ENCODE assay signal across 20 cellular contexts in genomic region chr11:44033856-44034255, GRCh38. TPM values are rescaled to one million over a fixed set of nuclear protein-coding genes. Genes with fewer than 3 reads are reported as not detected.
"Had no signal": no experiment of that assay in that cellular context is flagged by ENCODE, and none has a peak within 500 bp of the region (broad histone marks: within the 10 kb centered on the region; RNA-seq: fewer than 3 reads in every experiment).

No MANE protein-coding gene starts in this region.

- H3K4me3 ChIP-seq: left lung, sigmoid colon, SJCRH30, upper lobe of right lung had no signal

- H3K4me1 ChIP-seq: parathyroid adenoma had no signal

- ATAC-seq: activated CD4-positive, CD25-positive, alpha-beta regulatory T cell treated with anti-CD3 and anti-CD28 coated beads, Interleukin-2, amount 50 U/mL, for 24 hours; activated T-cell treated with anti-CD3 and anti-CD28 coated beads, Interleukin-2, amount 50 U/mL, for 4 hours; left lung; naive thymus-derived CD4-positive, alpha-beta T cell; upper lobe of right lung had no signal

- H3K9ac ChIP-seq: parathyroid adenoma had no signal

- H3K27ac Mint-ChIP-seq: naive thymus-derived CD4-positive, alpha-beta T cell had no signal

- H3K27ac ChIP-seq: parathyroid adenoma, SJCRH30 had no signal

- H3K9me3 ChIP-seq: left lung, sigmoid colon, SJCRH30, upper lobe of right lung had no signal

- H3K27me3 ChIP-seq: left lung, sigmoid colon, upper lobe of right lung had no signal

- H3K4me3 Mint-ChIP-seq: activated T-cell treated with anti-CD3 and anti-CD28 coated beads, Interleukin-2, amount 50 U/mL, for 4 hours; naive thymus-derived CD4-positive, alpha-beta T cell had no signal

- H3K4me1 Mint-ChIP-seq: naive thymus-derived CD4-positive, alpha-beta T cell had no signal

- DNase-seq: activated CD4-positive, alpha-beta T cell treated with anti-CD3 and anti-CD28 coated beads, Interleukin-2, amount 50 U/mL, for 1 hour; activated CD8-positive, alpha-beta memory T cell treated with anti-CD3 and anti-CD28 coated beads, Interleukin-2, amount 50 U/mL, for 4 hours; activated effector memory CD4-positive, alpha-beta T cell treated with Interleukin-2 at 50 U/mL for 16 hours; activated naive CD4-positive, alpha-beta T cell treated with anti-CD3 and anti-CD28 coated beads, Interleukin-2, amount 50 U/mL, for 16 hours; activated T-cell treated with anti-CD3 and anti-CD28 coated beads, Interleukin-2, amount 50 U/mL, for 4 hours; erythroblast; kidney; left lung; mesenchymal stem cell; naive thymus-derived CD4-positive, alpha-beta T cell; sigmoid colon; SJCRH30; stimulated activated naive CD4-positive, alpha-beta T cell treated with Interleukin-2 at 50 U/mL for 16 hours; upper lobe of right lung had no signal

- H3K36me3 ChIP-seq: left lung, sigmoid colon, SJCRH30, upper lobe of right lung had no signal

- H3K9me3 Mint-ChIP-seq: activated T-cell treated with anti-CD3 and anti-CD28 coated beads, Interleukin-2, amount 50 U/mL, for 4 hours had no signal

RNA-seq across cellular contexts. Expression of gene ACCSL, which starts 13.9 kb away (rescaled TPM):
- total RNA-seq: activated T-cell treated with anti-CD3 and anti-CD28 coated beads, Interleukin-2, amount 50 U/mL, for 4 hours; frontal cortex; kidney; left lung; mucosa of gallbladder; naive thymus-derived CD4-positive, alpha-beta T cell; SJCRH30; subcutaneous adipose tissue; T-helper 1 cell treated with Interleukin-12 subunit alpha and Interleukin-12 subunit beta and Interleukin-4 antibody, amounts not matched to agents 30 ng/mL and 1 ng/mL, for 36 hours; upper lobe of right lung had no signal
- polyA plus RNA-seq: naive thymus-derived CD4-positive, alpha-beta T cell; sigmoid colon had no signal
